2 cellular contexts compared by ENCODE assay signal in genomic region chr12:86212970-86213369, GRCh38.
TF ChIP-seq lines count a peak whose summit lies in the region.

No MANE protein-coding gene starts in this region.

TF ChIP-seq in SK-N-SH treated with all-trans-retinoic acid at 6 μM for 48 hours, 23 proteins besides CTCF, POLR2A, EP300 and RAD21:
- peak; percentile 76 for TF ChIP-seq ISL1 (CRISPR knock-in tag; IDR thresholded peaks at IDR 0.05)
- TF ChIP-seq TSHZ2 (CRISPR knock-in tag; IDR thresholded peaks at IDR 0.05), result 0 out of 2 replicates have a peak, but pooled peaks have one; percentile 32
- no peak for TF ChIP-seq POU6F1 (CRISPR knock-in tag; IDR thresholded peaks at IDR 0.05; ENCODE audit: borderline replicate concordance, low read depth)
- no peak for TF ChIP-seq PPARA (CRISPR knock-in tag; IDR thresholded peaks at IDR 0.05; ENCODE audit: borderline replicate concordance)

TF ChIP-seq in endothelial cell of umbilical vein, 7 proteins besides CTCF, POLR2A, EP300 and RAD21:
- TF ChIP-seq GATA2 (IDR thresholded peaks at IDR 0.05; ENCODE audit: insufficient read depth, insufficient read length, low read depth, low read length) (no peak), FOS (IDR thresholded peaks at IDR 0.05; ENCODE audit: borderline replicate concordance, insufficient read depth, low read length) (no peak), EZH2 (IDR thresholded peaks at IDR 0.05; ENCODE audit: borderline replicate concordance, low read depth, low read length, severe bottlenecking) (no peak), JUN (IDR thresholded peaks at IDR 0.05; ENCODE audit: borderline replicate concordance, insufficient read depth, insufficient read length, low read depth) (no peak), MAX (IDR thresholded peaks at IDR 0.05; ENCODE audit: insufficient read depth, insufficient read length) (no peak), MYC (IDR thresholded peaks at IDR 0.05; ENCODE audit: low read depth, low read length) (no peak), POLR2AphosphoS5 (IDR thresholded peaks at IDR 0.05; ENCODE audit: insufficient read depth, low read depth, low read length) (no peak)
TF ChIP-seq in endothelial cell of umbilical vein: peak in this region for 0.
